ENCODE assay signal across 36 cellular contexts in the genomic region with DNA sequence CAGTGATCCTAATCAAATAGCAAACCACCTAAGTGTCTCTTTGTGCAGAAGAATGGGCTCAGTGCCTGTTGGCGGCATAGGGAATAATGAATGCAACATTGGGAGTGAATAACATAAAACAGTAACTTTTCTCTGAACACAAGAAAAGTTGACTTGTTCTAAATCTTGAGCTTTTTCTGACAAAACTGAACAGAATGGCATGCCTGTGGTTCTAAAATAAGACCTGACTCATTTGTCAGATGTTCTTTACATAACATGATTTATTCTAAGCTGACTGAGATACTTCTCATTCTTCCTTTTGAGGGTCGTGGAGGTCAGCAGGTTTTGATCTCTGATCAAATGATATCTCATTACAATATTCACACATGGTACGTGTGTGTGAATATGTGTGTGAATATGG.
A peak's percentile ranks its signal among the peaks of the same experiment; 100 is the strongest.
DNase-seq lines count a peak whose midpoint lies in the region; ATAC-seq, FAIRE-seq and TF ChIP-seq lines count a peak whose summit lies in the region.
"Had no signal": no experiment of that assay in that cellular context is flagged by ENCODE, and none has a peak within 500 bp of the region (broad histone marks: within the 10 kb centered on the region; RNA-seq: fewer than 3 reads in every experiment).

No MANE protein-coding gene starts in this region.

- H3K27me3 Mint-ChIP-seq in astrocyte (ENCODE audit: low read depth, unreplicated experiment), result no peaks in the 10 kb centered on the region

- H3K9ac ChIP-seq in mammary epithelial cell (ENCODE audit: insufficient read depth, low read length), result no peak overlapping the region
- H3K9ac ChIP-seq in astrocyte (ENCODE audit: low read length), result no peak overlapping the region

- no peaks in the 10 kb centered on the region for H3K27me3 ChIP-seq in mammary epithelial cell (ENCODE audit: insufficient read depth, low read length)
- H3K27me3 ChIP-seq in breast epithelium, result no peaks in the 10 kb centered on the region
- H3K27me3 ChIP-seq in astrocyte (ENCODE audit: insufficient read depth, low read length), result no peaks in the 10 kb centered on the region
- H3K27me3 ChIP-seq: adrenal gland, cardiac muscle cell, gastroesophageal sphincter, tibial artery had no signal

- no peak for TF ChIP-seq POLR2A in breast epithelium (IDR thresholded peaks at IDR 0.05)

- H3K4me3 ChIP-seq in mammary epithelial cell (replicated peaks in 1 of 3; ENCODE audit: insufficient read depth in 1 of 3, low read depth in 2 of 3, low read length in 3 of 3) (no peak overlapping the region), breast epithelium (no peak overlapping the region), astrocyte (ENCODE audit: insufficient read depth, low read depth, low read length) (no peak overlapping the region)
- H3K4me3 ChIP-seq: adrenal gland, cardiac muscle cell, coronary artery, gastroesophageal sphincter, left ventricle myocardium inferior, tibial artery had no signal

- H3K27ac ChIP-seq in mammary epithelial cell (ENCODE audit: insufficient read depth, low read depth, low read length) (peak overlapping the region; percentile 91), breast epithelium (no peak overlapping the region), astrocyte (ENCODE audit: low read depth, low read length) (no peak overlapping the region)
- H3K27ac ChIP-seq: adrenal gland, cardiac muscle cell, gastroesophageal sphincter, HL-60, left ventricle myocardium inferior, tibial artery had no signal

- H3K9me3 ChIP-seq in mammary epithelial cell (replicated peaks; ENCODE audit: insufficient read depth, low read length) (no peaks in the 10 kb centered on the region), breast epithelium (no peaks in the 10 kb centered on the region), astrocyte (ENCODE audit: insufficient read depth, low read depth, low read length) (peaks cover 15% of the 10 kb centered on the region)
- H3K9me3 ChIP-seq: adrenal gland, gastroesophageal sphincter, left ventricle myocardium inferior, tibial artery had no signal

- DNase-seq in mammary epithelial cell (peak; percentile 58), breast epithelium (ENCODE audit: low spot score in 2 of 2) (no peak), astrocyte (ENCODE audit: low read depth) (no peak), foreskin melanocyte (peak; percentile 91), superior temporal gyrus (ENCODE audit: extremely low spot score) (peak; percentile 62), AG08396 (ENCODE audit: low spot score) (no peak)
- no peak for DNase-seq in stimulated activated CD4-positive, alpha-beta T cell treated with anti-CD3 and anti-CD28 coated beads, Interleukin-4, amount 100 ng/mL, for 1 hour
- DNase-seq: 8988T; activated B cell treated with CpG ODN at 0.5 μM for 24 hours; activated naive CD4-positive, alpha-beta T cell treated with Interleukin-2 at 50 U/mL for 16 hours; activated T-cell treated with anti-CD3 and anti-CD28 coated beads, Interleukin-2, amount 50 U/mL, for 72 hours; adrenal gland; CD8-positive, alpha-beta memory T cell; effector memory CD4-positive, alpha-beta T cell; hypothalamus; Kasumi-1; left ventricle myocardium inferior; naive thymus-derived CD8-positive, alpha-beta T cell; NCI-H187; NCI-H2171 treated with DMSO at 0.1 percent for 48 hours; NCI-H524; nucleus accumbens; stimulated activated CD8-positive, alpha-beta memory T cell treated with anti-CD3 and anti-CD28 coated beads, Interleukin-4, amount 100 ng/mL, for 48 hours; stimulated activated naive CD8-positive, alpha-beta T cell treated with anti-CD3 and anti-CD28 coated beads, Interleukin-15, amount 100 ng/mL, for 72 hours; T-helper 1 cell; tibial artery had no signal

- H3K36me3 Mint-ChIP-seq in astrocyte (ENCODE audit: low read depth, unreplicated experiment), result no peaks in the 10 kb centered on the region
- H3K36me3 Mint-ChIP-seq: CD8-positive, alpha-beta memory T cell had no signal

- BruUV-seq in mammary epithelial cell (replicated peaks; lab: Mats Ljungman, UMichigan), result no TSS peak

- H2AFZ ChIP-seq in mammary epithelial cell (ENCODE audit: low read depth, low read length) (peak overlapping the region; percentile 0), astrocyte (ENCODE audit: low read depth, low read length) (no peak overlapping the region)

- no peaks in the 10 kb centered on the region for H4K20me1 ChIP-seq in mammary epithelial cell (ENCODE audit: insufficient read depth, low read length)
- H4K20me1 ChIP-seq in astrocyte (ENCODE audit: insufficient read depth, low read length), result no peaks in the 10 kb centered on the region

- peaks cover 31% of the 10 kb centered on the region for H3K4me1 Mint-ChIP-seq in astrocyte (ENCODE audit: low read depth, unreplicated experiment)
- H3K4me1 Mint-ChIP-seq: activated B cell treated with CpG ODN at 0.5 μM for 24 hours; B cell; CD8-positive, alpha-beta memory T cell; naive thymus-derived CD8-positive, alpha-beta T cell; stimulated activated naive CD8-positive, alpha-beta T cell treated with anti-CD3 and anti-CD28 coated beads, Interleukin-15, amount 100 ng/mL, for 72 hours had no signal

- H3K4me2 ChIP-seq in mammary epithelial cell (ENCODE audit: insufficient read depth, low read depth, low read length), result peak overlapping the region; percentile 1
- no peak overlapping the region for H3K4me2 ChIP-seq in astrocyte (ENCODE audit: low read length)

- no peaks in the 10 kb centered on the region for H3K36me3 ChIP-seq in mammary epithelial cell (ENCODE audit: insufficient read depth, low read length)
- H3K36me3 ChIP-seq in breast epithelium, result no peaks in the 10 kb centered on the region
- no peaks in the 10 kb centered on the region for H3K36me3 ChIP-seq in astrocyte (ENCODE audit: insufficient read depth, low read length)
- H3K36me3 ChIP-seq: adrenal gland, cardiac muscle cell, gastroesophageal sphincter, left ventricle myocardium inferior, tibial artery had no signal

- intact Hi-C loops in mammary epithelial cell (cut with micrococcal nuclease) (loop anchor here (2.0 to 5.0 kb wide), 2 partner anchors 55 to 115 kb away; no protein-coding TSS in a partner anchor), breast epithelium (cut with DNase I; ENCODE audit: low total_unique reads) (no loop called here)

- peaks cover 51% of the 10 kb centered on the region for H3K4me1 ChIP-seq in mammary epithelial cell (ENCODE audit: insufficient read depth, low read length)
- H3K4me1 ChIP-seq in breast epithelium, result no peaks in the 10 kb centered on the region
- no peaks in the 10 kb centered on the region for H3K4me1 ChIP-seq in astrocyte (ENCODE audit: insufficient read depth, low read length)
- H3K4me1 ChIP-seq: adrenal gland, gastroesophageal sphincter, left ventricle myocardium inferior had no signal

- dilution Hi-C loops in mammary epithelial cell (cut with HindIII; ENCODE audit: low sequenced_read_pairs), result no loop called here

- peak; percentile 34 for FAIRE-seq in astrocyte (lab: Jason Lieb, UNC)
- FAIRE-seq: G401.6, HepG2, islet of Langerhans had no signal

- whole genome bisulfite sequencing in mammary epithelial cell (ENCODE audit: low coverage, missing lambda C conversion rate), result 41% methylated on average over 2 of the region's 3 CpGs

- H3K79me2 ChIP-seq in mammary epithelial cell (ENCODE audit: insufficient read depth, low read length) (no peaks in the 10 kb centered on the region), astrocyte (ENCODE audit: insufficient read depth, low read length) (no peaks in the 10 kb centered on the region)

- H3K4me3 Mint-ChIP-seq in astrocyte (ENCODE audit: unreplicated experiment), result peak overlapping the region; percentile 6
- H3K4me3 Mint-ChIP-seq: activated B cell treated with CpG ODN at 0.5 μM for 24 hours; activated T-cell treated with anti-CD3 and anti-CD28 coated beads, Interleukin-2, amount 50 U/mL, for 72 hours; B cell; CD8-positive, alpha-beta memory T cell; stimulated activated naive CD8-positive, alpha-beta T cell treated with anti-CD3 and anti-CD28 coated beads, Interleukin-15, amount 100 ng/mL, for 72 hours had no signal

- in situ Hi-C loops in mammary epithelial cell (cut with MboI; ENCODE audit: low sequenced_read_pairs in 2 of 2), result loop anchor here in 1 of 2 donors (10.0 to 25.0 kb wide), 2 partner anchors 113 to 255 kb away; no protein-coding TSS in a partner anchor

- no peak for TF ChIP-seq CTCF in mammary epithelial cell (conservative IDR thresholded peaks at IDR 0.05 in 1 of 2, IDR thresholded peaks at IDR 0.05 in 1 of 2; ENCODE audit: extremely low read depth in 1 of 2, insufficient read depth in 1 of 2, low read depth in 1 of 2, low read length in 2 of 2)
- TF ChIP-seq CTCF in breast epithelium (IDR thresholded peaks at IDR 0.05), result no peak
- no peak for TF ChIP-seq CTCF in astrocyte (IDR thresholded peaks at IDR 0.05; ENCODE audit: insufficient read depth, low read depth, low read length)

- no peaks in the 10 kb centered on the region for H3K9me3 Mint-ChIP-seq in astrocyte (ENCODE audit: unreplicated experiment)
- H3K9me3 Mint-ChIP-seq: activated B cell treated with CpG ODN at 0.5 μM for 24 hours; activated T-cell treated with anti-CD3 and anti-CD28 coated beads, Interleukin-2, amount 50 U/mL, for 72 hours; naive thymus-derived CD8-positive, alpha-beta T cell; stimulated activated naive CD8-positive, alpha-beta T cell treated with anti-CD3 and anti-CD28 coated beads, Interleukin-15, amount 100 ng/mL, for 72 hours had no signal

- no peak for ATAC-seq in HG03095 (IDR thresholded peaks at IDR 0.05; ENCODE audit: unreplicated experiment)
- ATAC-seq: activated T-cell treated with anti-CD3 and anti-CD28 coated beads, Interleukin-2, amount 50 U/mL, for 72 hours; gastroesophageal sphincter; HCT116; HepG2; naive thymus-derived CD8-positive, alpha-beta T cell; stimulated activated naive CD8-positive, alpha-beta T cell treated with anti-CD3 and anti-CD28 coated beads, Interleukin-15, amount 100 ng/mL, for 72 hours had no signal

- peak overlapping the region; percentile 93 for H3K27ac Mint-ChIP-seq in astrocyte (ENCODE audit: unreplicated experiment)
- H3K27ac Mint-ChIP-seq: activated B cell treated with CpG ODN at 0.5 μM for 24 hours; activated T-cell treated with anti-CD3 and anti-CD28 coated beads, Interleukin-2, amount 50 U/mL, for 72 hours; B cell; CD8-positive, alpha-beta memory T cell; naive thymus-derived CD8-positive, alpha-beta T cell; stimulated activated naive CD8-positive, alpha-beta T cell treated with anti-CD3 and anti-CD28 coated beads, Interleukin-15, amount 100 ng/mL, for 72 hours had no signal

- CTCF ChIA-PET in mammary epithelial cell (lab: Charles Lee; ENCODE audit: low non-redundant PET), result no interaction called here

Comparison
In these comparisons a context has a peak if more than half of its experiments do, and no peak if none do; other contexts are left out.
1. DNase-seq: peak in mammary epithelial cell (single experiment), foreskin melanocyte (single experiment) and superior temporal gyrus (single experiment); none in breast epithelium (0 of 2), astrocyte (single experiment), AG08396 (single experiment) and stimulated activated CD4-positive, alpha-beta T cell treated with anti-CD3 and anti-CD28 coated beads, Interleukin-4, amount 100 ng/mL, for 1 hour (single experiment).